Comparison of ENCODE assay signal across 18 cellular contexts in the genomic region with DNA sequence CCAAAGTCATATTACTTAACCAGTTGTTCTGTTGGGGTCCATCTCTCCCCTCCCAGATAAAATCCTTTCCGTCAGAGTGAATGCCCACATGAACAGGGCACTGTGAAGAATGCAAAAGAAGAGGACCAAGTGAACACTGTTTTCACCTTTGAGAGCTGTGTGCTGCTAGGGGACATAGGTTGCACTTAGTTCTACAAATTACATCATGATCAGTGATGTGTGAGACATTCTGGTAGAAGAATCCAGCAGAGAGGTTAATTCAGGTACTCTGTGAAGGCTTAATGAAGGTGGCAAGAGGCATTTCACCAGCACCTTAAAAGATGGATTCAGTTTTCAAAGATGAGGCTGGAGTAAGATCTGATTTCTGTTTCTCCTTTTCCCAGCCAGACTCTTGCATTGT. TPM values are rescaled to one million over a fixed set of nuclear protein-coding genes. Genes with fewer than 3 reads are reported as not detected.
DNase-seq lines count a peak whose midpoint lies in the region; TF ChIP-seq lines count a peak whose summit lies in the region.
"Had no signal": no experiment of that assay in that cellular context is flagged by ENCODE, and none has a peak within 500 bp of the region (broad histone marks: within the 10 kb centered on the region; RNA-seq: fewer than 3 reads in every experiment).

No MANE protein-coding gene starts in this region.

- H3K27ac ChIP-seq in suprapubic skin, result peak overlapping the region; percentile 56
- H3K27ac ChIP-seq: A549 had no signal

- no peak overlapping the region for H3K4me3 ChIP-seq in suprapubic skin
- H3K4me3 ChIP-seq: A549; BLaER1 treated with 17β-estradiol and CSF1 and Interleukin-3, amounts not matched to agents 10 nM and 100 nM had no signal

- H3K36me3 ChIP-seq in suprapubic skin, result no peaks in the 10 kb centered on the region

- H3K9me3 ChIP-seq in suprapubic skin, result no peaks in the 10 kb centered on the region
- H3K9me3 ChIP-seq: A549 had no signal

- peaks cover 18% of the 10 kb centered on the region for H3K4me1 ChIP-seq in suprapubic skin

- no peak for TF ChIP-seq EP300 in suprapubic skin (IDR thresholded peaks at IDR 0.05)

- DNase-seq in NOMO-1 treated with DMSO at 0.1 percent for 48 hours (lab: John Stamatoyannopoulos, UW; ENCODE audit: unreplicated experiment), result peak; percentile 34
- no peak for DNase-seq in NOMO-1 treated with dmso at 0.1 percent for 144 hours (lab: John Stamatoyannopoulos, UW; ENCODE audit: unreplicated experiment)
- DNase-seq in KBM-7, result peak; percentile 43
- peak; percentile 1 for DNase-seq in inferior parietal cortex (ENCODE audit: extremely low spot score)
- DNase-seq in suprapubic skin (ENCODE audit: low spot score in 2 of 2), result no peak
- no peak for DNase-seq in NCI-H2029 (lab: John Stamatoyannopoulos, UW)
- no peak for DNase-seq in cortex of kidney (lab: John Stamatoyannopoulos, UW)
- no peak for DNase-seq in T-helper 1 cell
- DNase-seq: Calu3; CD8-positive, alpha-beta T cell; NCI-H1105 treated with DMSO at 0.1 percent for 48 hours; NCI-H1694; NCI-H2171; RPMI8226; SIG-M5; T-cell had no signal

- in situ Hi-C loops in KBM-7 (cut with MboI; ENCODE audit: low pct_unique_long_range_greater_than_20kb, low sequenced_read_pairs), result no loop called here

- TF ChIP-seq CTCF in suprapubic skin (IDR thresholded peaks at IDR 0.05), result no peak

- no peaks in the 10 kb centered on the region for H3K27me3 ChIP-seq in suprapubic skin
- H3K27me3 ChIP-seq: BLaER1 treated with 17β-estradiol and CSF1 and Interleukin-3, amounts not matched to agents 10 nM and 100 nM had no signal

- TF ChIP-seq POLR2A in suprapubic skin (IDR thresholded peaks at IDR 0.05), result no peak

- 100% methylated on average over 1 of the region's 1 CpG for WGBS in suprapubic skin

RNA-seq across cellular contexts. Expression of gene GAB1, which starts 10.8 kb away (rescaled TPM):
- 10 to 100 TPM; 39.5 to 64.5 (median 46.4) TPM for total RNA-seq in suprapubic skin

Comparison
In these comparisons a context has a peak if more than half of its experiments do, and no peak if none do; other contexts are left out.
1. DNase-seq: peak in NOMO-1 treated with DMSO at 0.1 percent for 48 hours (single experiment), KBM-7 (single experiment) and inferior parietal cortex (single experiment); none in NOMO-1 treated with dmso at 0.1 percent for 144 hours (single experiment), suprapubic skin (0 of 2), NCI-H2029 (single experiment), cortex of kidney (single experiment) and T-helper 1 cell (0 of 5).